Comparison of ENCODE assay signal across 16 cellular contexts in genomic region chr2:11094021-11094810, GRCh38.
DNase-seq lines count a peak whose midpoint lies in the region; ATAC-seq, FAIRE-seq and TF ChIP-seq lines count a peak whose summit lies in the region.
"Had no signal": no experiment of that assay in that cellular context is flagged by ENCODE, and none has a peak within 500 bp of the region (broad histone marks: within the 10 kb centered on the region; RNA-seq: fewer than 3 reads in every experiment).

No MANE protein-coding gene starts in this region.

- H3K4me1 Mint-ChIP-seq in neural progenitor cell: peaks cover 19% of the 10 kb centered on the region
- H3K4me1 Mint-ChIP-seq: CD4-positive, alpha-beta memory T cell had no signal

- H2AFZ ChIP-seq in IMR-90 (replicated peaks; ENCODE audit: low read length, poor library complexity) (peak overlapping the region; percentile 61), neural progenitor cell (replicated peaks) (peak overlapping the region; percentile 57)
- H2AFZ ChIP-seq: GM23248 had no signal

- no peak overlapping the region for H2BK15ac ChIP-seq in IMR-90 (ENCODE audit: low read depth, low read length)

- no peak overlapping the region for H2AK9ac ChIP-seq in IMR-90 (replicated peaks; ENCODE audit: low read depth, low read length, poor library complexity)

- no peak overlapping the region for H2BK120ac ChIP-seq in IMR-90 (ENCODE audit: low read depth, low read length)

- peaks cover 5% of the 10 kb centered on the region for H3K4me1 ChIP-seq in IMR-90 (ENCODE audit: control insufficient read depth, insufficient read depth, low read length)
- H3K4me1 ChIP-seq in neural progenitor cell: peaks cover 14% of the 10 kb centered on the region
- no peaks in the 10 kb centered on the region for H3K4me1 ChIP-seq in testis
- H3K4me1 ChIP-seq: BE2C had no signal

- H4K91ac ChIP-seq in IMR-90 (ENCODE audit: insufficient read depth, low read depth, low read length): no peak overlapping the region

- H4K5ac ChIP-seq in IMR-90 (ENCODE audit: low read depth, low read length): no peak overlapping the region

- no peak overlapping the region for H3K18ac ChIP-seq in IMR-90 (ENCODE audit: low read depth, low read length)

- WGBS in IMR-90 (ENCODE audit: extremely low coverage in 2 of 2, insufficient read length in 1 of 2), 2 experiments: 82% methylated on average over 6 of the region's 19 CpGs; no CpG with 5 or more reads in 1 of the 2 experiments
- WGBS in testis, 2 donors: 89% methylated on average over 19 of the region's 19 CpGs

- H3K4me2 ChIP-seq in IMR-90 (ENCODE audit: low read depth, low read length) (no peak overlapping the region), neural progenitor cell (no peak overlapping the region)
- H3K4me2 ChIP-seq: A549 had no signal

- H3K4me3 Mint-ChIP-seq in neural progenitor cell: no peak overlapping the region
- H3K4me3 Mint-ChIP-seq: CD4-positive, alpha-beta memory T cell; H9; IgD-negative memory B cell had no signal

- H3K9ac ChIP-seq in IMR-90 (ENCODE audit: low read depth, low read length) (no peak overlapping the region), neural progenitor cell (no peak overlapping the region)
- H3K9ac ChIP-seq: GM23248 had no signal

- H3K79me1 ChIP-seq in IMR-90 (ENCODE audit: low read depth in 1 of 2, low read length in 2 of 2): no peaks in the 10 kb centered on the region

- peaks cover 10% of the 10 kb centered on the region for H3K27me3 Mint-ChIP-seq in neural progenitor cell (ENCODE audit: insufficient read depth, low read depth)

- FAIRE-seq in GM12891 (lab: Jason Lieb, UNC): no peak
- FAIRE-seq: A549 had no signal

- H3K27ac ChIP-seq in IMR-90 (ENCODE audit: insufficient read depth, low read length) (no peak overlapping the region), neural progenitor cell (no peak overlapping the region), testis (no peak overlapping the region)
- H3K27ac ChIP-seq: A549, C4-2B, GM23248 had no signal

- H3K14ac ChIP-seq in IMR-90 (replicated peaks; ENCODE audit: low read depth, low read length): no peak overlapping the region

- no peak overlapping the region for H3K27ac Mint-ChIP-seq in neural progenitor cell
- H3K27ac Mint-ChIP-seq: CD4-positive, alpha-beta memory T cell; IgD-negative memory B cell had no signal

- BruUV-seq in IMR-90 (replicated peaks; lab: Mats Ljungman, UMichigan): no TSS peak

- no peak overlapping the region; the same call in 1 of the 2 replicates for H2AK5ac ChIP-seq in IMR-90 (ENCODE audit: low read depth, low read length)

- in situ Hi-C loops in IMR-90 (cut with MboI; ENCODE audit: low sequenced_read_pairs): no loop called here

- POLR2A ChIA-PET in IMR-90 (lab: Charles Lee; ENCODE audit: unreplicated experiment): no interaction called here

- peaks cover 13% of the 10 kb centered on the region for H3K9me1 ChIP-seq in IMR-90 (ENCODE audit: insufficient read depth, low read length)

- H3K4me3 ChIP-seq in IMR-90 (ENCODE audit: insufficient read depth, low read depth, low read length) (no peak overlapping the region), neural progenitor cell (no peak overlapping the region), testis (no peak overlapping the region)
- H3K4me3 ChIP-seq: A549, GM23248 had no signal

- DNase-seq in IMR-90 (no peak), ecto neural progenitor cell (ENCODE audit: low spot score) (peak; percentile 35), neural progenitor cell (ENCODE audit: low spot score) (no peak), testis (peak; percentile 9), left lobe of liver (ENCODE audit: low spot score) (no peak), GM12891 (ENCODE audit: insufficient read length, low spot score) (no peak)
- DNase-seq: BE2C; CD4-positive, alpha-beta memory T cell; DMS153; GF-D8; GM23248; H9 had no signal

- no peak overlapping the region for H2BK5ac ChIP-seq in IMR-90 (ENCODE audit: low read depth, low read length, poor library complexity, severe bottlenecking)

- no peak overlapping the region for H4K8ac ChIP-seq in IMR-90 (ENCODE audit: low read depth in 2 of 2, low read length in 2 of 2)

- CTCF ChIA-PET in IMR-90 (lab: Yijun Ruan, JAX): no interaction called here

- H3K36me3 ChIP-seq in IMR-90 (ENCODE audit: control insufficient read depth, insufficient read depth, low read length) (no peaks in the 10 kb centered on the region), neural progenitor cell (no peaks in the 10 kb centered on the region), testis (ENCODE audit: low read depth, missing control alignments) (no peaks in the 10 kb centered on the region)
- H3K36me3 ChIP-seq: BE2C had no signal

- dilution Hi-C loops in IMR-90 (cut with HindIII; ENCODE audit: low sequenced_read_pairs, unreplicated experiment): no loop called here

- H3F3A ChIP-seq in neural progenitor cell (ENCODE audit: low read depth): peaks cover 28% of the 10 kb centered on the region

- TF ChIP-seq POLR2A in IMR-90 (IDR thresholded peaks at IDR 0.05; ENCODE audit: low read depth, low read length) (no peak), testis (IDR thresholded peaks at IDR 0.05) (no peak), GM12891 (IDR thresholded peaks at IDR 0.05; ENCODE audit: low read depth, low read length) (no peak)

- H3K23ac ChIP-seq in IMR-90 (ENCODE audit: low read depth, low read length): no peak overlapping the region

- H3K27me3 ChIP-seq in IMR-90 (ENCODE audit: control insufficient read depth, insufficient read depth, low read length) (no peaks in the 10 kb centered on the region), neural progenitor cell (no peaks in the 10 kb centered on the region), testis (no peaks in the 10 kb centered on the region)
- H3K27me3 ChIP-seq: BE2C had no signal

- H4K20me1 ChIP-seq in IMR-90 (ENCODE audit: insufficient read depth, low read length) (no peaks in the 10 kb centered on the region), neural progenitor cell (ENCODE audit: low read depth) (no peaks in the 10 kb centered on the region)

- no peak overlapping the region for H3K4ac ChIP-seq in IMR-90 (ENCODE audit: low read depth, low read length)

- H3K9me3 ChIP-seq in IMR-90 (ENCODE audit: control insufficient read depth, insufficient read depth, low read length) (no peaks in the 10 kb centered on the region), neural progenitor cell (ENCODE audit: low read depth) (no peaks in the 10 kb centered on the region), testis (no peaks in the 10 kb centered on the region)
- H3K9me3 ChIP-seq: A549, BE2C had no signal

- no peak for TF ChIP-seq RAD21 in IMR-90 (IDR thresholded peaks at IDR 0.05; ENCODE audit: low read length)

- no peaks in the 10 kb centered on the region for H3K36me3 Mint-ChIP-seq in neural progenitor cell
- H3K36me3 Mint-ChIP-seq: CD4-positive, alpha-beta memory T cell; IgD-negative memory B cell had no signal

- ATAC-seq in IMR-90 (ENCODE audit: low read depth): no peak
- ATAC-seq in left lobe of liver: no peak
- no peak for ATAC-seq in GM21367 (IDR thresholded peaks at IDR 0.05; ENCODE audit: unreplicated experiment)
- ATAC-seq: A549 had no signal

- no peak for TF ChIP-seq CTCF in IMR-90 (conservative IDR thresholded peaks at IDR 0.05; ENCODE audit: low read depth, low read length)
- TF ChIP-seq CTCF in neural progenitor cell (IDR thresholded peaks at IDR 0.05): no peak
- TF ChIP-seq CTCF in testis (IDR thresholded peaks at IDR 0.05): no peak

- intact Hi-C loops in IMR-90 (cut with micrococcal nuclease) (no loop called here), testis (cut with DNase I; ENCODE audit: low total_unique reads) (no loop called here)

- no peaks in the 10 kb centered on the region for H3K79me2 ChIP-seq in neural progenitor cell (ENCODE audit: low read depth)

- H3K56ac ChIP-seq in IMR-90 (ENCODE audit: extremely low read depth, insufficient read depth, low read length): no peak overlapping the region

- no peaks in the 10 kb centered on the region for H3K9me3 Mint-ChIP-seq in neural progenitor cell
- H3K9me3 Mint-ChIP-seq: CD4-positive, alpha-beta memory T cell; H9; IgD-negative memory B cell had no signal

- H2BK20ac ChIP-seq in IMR-90 (ENCODE audit: low read depth, low read length): no peak overlapping the region

TF ChIP-seq in IMR-90, 13 proteins besides CTCF, POLR2A, EP300 and RAD21 (continues in another document):
- TF ChIP-seq MAFK (IDR thresholded peaks at IDR 0.05; ENCODE audit: low read depth, low read length) (no peak), CEBPB (IDR thresholded peaks at IDR 0.05; ENCODE audit: low read depth, low read length) (no peak), SMC3 (IDR thresholded peaks at IDR 0.05; ENCODE audit: low read depth, low read length) (no peak), RCOR1 (IDR thresholded peaks at IDR 0.05; ENCODE audit: insufficient replicate concordance, low read length) (no peak), USF2 (IDR thresholded peaks at IDR 0.05; ENCODE audit: low read depth, low read length) (no peak), BHLHE40 (IDR thresholded peaks at IDR 0.05; ENCODE audit: low read depth, low read length) (no peak), CHD1 (IDR thresholded peaks at IDR 0.05; ENCODE audit: low read depth, low read length) (no peak), FOS (IDR thresholded peaks at IDR 0.05; ENCODE audit: low read depth, low read length) (no peak)

TF ChIP-seq in GM12891, 5 proteins besides CTCF, POLR2A, EP300 and RAD21:
- TF ChIP-seq POLR2AphosphoS5 (IDR thresholded peaks at IDR 0.05; ENCODE audit: low read depth, low read length) (no peak), SPI1 (IDR thresholded peaks at IDR 0.05; ENCODE audit: low read depth, low read length) (no peak), PAX5 (IDR thresholded peaks at IDR 0.05; ENCODE audit: insufficient read depth, low read length, severe bottlenecking) (no peak), POU2F2 (IDR thresholded peaks at IDR 0.05; ENCODE audit: low read depth, low read length) (no peak)

Comparison
In these comparisons a context has a peak if more than half of its experiments do, and no peak if none do; other contexts are left out.
1. DNase-seq: peak in ecto neural progenitor cell (single experiment) and testis (single experiment); none in IMR-90 (single experiment), neural progenitor cell (single experiment), left lobe of liver (single experiment) and GM12891 (single experiment).